ENCODE assay signal across 23 cellular contexts in genomic region chr12:50004696-50005095, GRCh38. TPM values are rescaled to one million over a fixed set of nuclear protein-coding genes. Genes with fewer than 3 reads are reported as not detected.
A peak's percentile ranks its signal among the peaks of the same experiment; 100 is the strongest.
DNase-seq lines count a peak whose midpoint lies in the region; ATAC-seq and TF ChIP-seq lines count a peak whose summit lies in the region.
"Had no signal": no experiment of that assay in that cellular context is flagged by ENCODE, and none has a peak within 500 bp of the region (broad histone marks: within the 10 kb centered on the region; RNA-seq: fewer than 3 reads in every experiment).

No MANE protein-coding gene starts in this region.

- no peaks in the 10 kb centered on the region for H3K27me3 Mint-ChIP-seq in activated T-helper 1 cell treated with anti-CD3 and anti-CD28 coated beads, Interleukin-12 subunit alpha, Interleukin-12 subunit beta, Interleukin-2, Interleukin-4 antibody, amounts not matched to agents 30 ng/mL and 10 ng/mL and 1 ng/mL, durations not matched to agents 14 hours and 24 hours and 36 hours (ENCODE audit: insufficient read depth)
- no peaks in the 10 kb centered on the region for H3K27me3 Mint-ChIP-seq in activated naive CD8-positive, alpha-beta T cell treated with anti-CD3 and anti-CD28 coated beads, Interleukin-2, amount 50 U/mL, for 24 hours
- H3K27me3 Mint-ChIP-seq in T-helper 17 cell: no peaks in the 10 kb centered on the region

- H3K27me3 ChIP-seq in esophagus muscularis mucosa: no peaks in the 10 kb centered on the region
- H3K27me3 ChIP-seq in left lung: no peaks in the 10 kb centered on the region
- H3K27me3 ChIP-seq in tibial nerve: no peaks in the 10 kb centered on the region

- peak overlapping the region; percentile 63 for H3K27ac Mint-ChIP-seq in activated T-helper 1 cell treated with anti-CD3 and anti-CD28 coated beads, Interleukin-12 subunit alpha, Interleukin-12 subunit beta, Interleukin-2, Interleukin-4 antibody, amounts not matched to agents 30 ng/mL and 10 ng/mL and 1 ng/mL, durations not matched to agents 14 hours and 24 hours and 36 hours
- no peak overlapping the region for H3K27ac Mint-ChIP-seq in activated naive CD8-positive, alpha-beta T cell treated with anti-CD3 and anti-CD28 coated beads, Interleukin-2, amount 50 U/mL, for 24 hours
- H3K27ac Mint-ChIP-seq in T-helper 17 cell: no peak overlapping the region

- TF ChIP-seq POLR2A in esophagus muscularis mucosa (IDR thresholded peaks at IDR 0.05; ENCODE audit: low read depth): no peak
- TF ChIP-seq POLR2A in tibial nerve (IDR thresholded peaks at IDR 0.05): no peak

- H3K4me3 ChIP-seq in esophagus muscularis mucosa (no peak overlapping the region), left lung (no peak overlapping the region), tibial nerve (no peak overlapping the region)
- H3K4me3 ChIP-seq: GM23248 had no signal

- H3K4me1 ChIP-seq in esophagus muscularis mucosa: peaks cover 0 to 41% (median 36%) of the 10 kb centered on the region in 4 donors
- H3K4me1 ChIP-seq in left lung: no peaks in the 10 kb centered on the region
- H3K4me1 ChIP-seq in tibial nerve: no peaks in the 10 kb centered on the region

- TF ChIP-seq CTCF in esophagus muscularis mucosa (IDR thresholded peaks at IDR 0.05) (no peak), left lung (IDR thresholded peaks at IDR 0.05) (no peak), tibial nerve (IDR thresholded peaks at IDR 0.05) (no peak)

- H3K9me3 ChIP-seq in esophagus muscularis mucosa (no peaks in the 10 kb centered on the region), left lung (no peaks in the 10 kb centered on the region), T-helper 17 cell (ENCODE audit: control insufficient read depth, low read length, poor library complexity, severe bottlenecking) (no peaks in the 10 kb centered on the region), tibial nerve (no peaks in the 10 kb centered on the region)
- H3K9me3 ChIP-seq: SK-N-SH had no signal

- peaks cover 0 to 18% (median 6%) of the 10 kb centered on the region in 4 donors for H3K36me3 ChIP-seq in esophagus muscularis mucosa
- H3K36me3 ChIP-seq in left lung: peaks cover 0 to 42% of the 10 kb centered on the region in 2 donors
- H3K36me3 ChIP-seq in tibial nerve: peaks cover 0 to 18% (median 0%) of the 10 kb centered on the region in 3 donors

- peaks cover 42% of the 10 kb centered on the region for H3K36me3 Mint-ChIP-seq in activated T-helper 1 cell treated with anti-CD3 and anti-CD28 coated beads, Interleukin-12 subunit alpha, Interleukin-12 subunit beta, Interleukin-2, Interleukin-4 antibody, amounts not matched to agents 30 ng/mL and 10 ng/mL and 1 ng/mL, durations not matched to agents 14 hours and 24 hours and 36 hours (ENCODE audit: low read depth)
- H3K36me3 Mint-ChIP-seq in activated naive CD8-positive, alpha-beta T cell treated with anti-CD3 and anti-CD28 coated beads, Interleukin-2, amount 50 U/mL, for 24 hours (ENCODE audit: low read depth): peaks cover 47% of the 10 kb centered on the region
- H3K36me3 Mint-ChIP-seq in T-helper 17 cell (ENCODE audit: low read depth): peaks cover 2% of the 10 kb centered on the region

- H3K27ac ChIP-seq in esophagus muscularis mucosa (replicated peaks in 1 of 4) (peak overlapping the region; percentile 45 to 62 (median 60)), left lung (no peak overlapping the region), substantia nigra (ENCODE audit: low read depth, low read length, poor library complexity, severe bottlenecking) (peak overlapping the region; percentile 55), tibial nerve (no peak overlapping the region)
- H3K27ac ChIP-seq: GM23248, HL-60 had no signal

- TF ChIP-seq EP300 in esophagus muscularis mucosa (IDR thresholded peaks at IDR 0.05): no peak
- TF ChIP-seq EP300 in tibial nerve (IDR thresholded peaks at IDR 0.05): no peak

- no peak for DNase-seq in activated T-helper 1 cell treated with anti-CD3 and anti-CD28 coated beads, Interleukin-12 subunit alpha, Interleukin-12 subunit beta, Interleukin-2, Interleukin-4 antibody, amounts not matched to agents 30 ng/mL and 10 ng/mL and 1 ng/mL, durations not matched to agents 14 hours and 24 hours and 36 hours (ENCODE audit: low spot score)
- DNase-seq in esophagus muscularis mucosa (ENCODE audit: extremely low spot score): peak; percentile 0
- no peak for DNase-seq in left lung
- no peak for DNase-seq in substantia nigra (lab: John Stamatoyannopoulos, UW)
- no peak for DNase-seq in activated naive CD8-positive, alpha-beta T cell treated with anti-CD3 and anti-CD28 coated beads, Interleukin-2, amount 50 U/mL, for 24 hours
- DNase-seq in T-helper 17 cell: no peak
- DNase-seq in NCI-H446 treated with DMSO at 0.1 percent for 48 hours (lab: John Stamatoyannopoulos, UW): no peak
- DNase-seq in tibial nerve (ENCODE audit: low spot score in 2 of 2): no peak
- DNase-seq: ACHN, DND-41, GDM1, GM23248, HCEC 1CT, NCI-H1436 treated with DMSO at 0.1 percent for 48 hours, NCI-H2029, NCI-H2171 treated with DMSO at 0.1 percent for 48 hours, RPMI8226, SHP77 treated with DMSO at 0.1 percent for 48 hours had no signal

- ATAC-seq in left lung (peak; percentile 86), T-helper 17 cell (no peak)
- no peak for ATAC-seq in activated naive CD8-positive, alpha-beta T cell treated with anti-CD3 and anti-CD28 coated beads, Interleukin-2, amount 50 U/mL, for 24 hours

- intact Hi-C loops in activated T-helper 1 cell treated with anti-CD3 and anti-CD28 coated beads, Interleukin-12 subunit alpha, Interleukin-12 subunit beta, Interleukin-2, Interleukin-4 antibody, amounts not matched to agents 30 ng/mL and 10 ng/mL and 1 ng/mL, durations not matched to agents 14 hours and 24 hours and 36 hours (cut with micrococcal nuclease): no loop called here
- intact Hi-C loops in esophagus muscularis mucosa (cut with DNase I) (no loop called here), left lung (cut with DNase I) (no loop called here)

- no peaks in the 10 kb centered on the region for H3K9me3 Mint-ChIP-seq in activated T-helper 1 cell treated with anti-CD3 and anti-CD28 coated beads, Interleukin-12 subunit alpha, Interleukin-12 subunit beta, Interleukin-2, Interleukin-4 antibody, amounts not matched to agents 30 ng/mL and 10 ng/mL and 1 ng/mL, durations not matched to agents 14 hours and 24 hours and 36 hours
- no peaks in the 10 kb centered on the region for H3K9me3 Mint-ChIP-seq in activated naive CD8-positive, alpha-beta T cell treated with anti-CD3 and anti-CD28 coated beads, Interleukin-2, amount 50 U/mL, for 24 hours

- peaks cover 27% of the 10 kb centered on the region for H3K4me1 Mint-ChIP-seq in activated T-helper 1 cell treated with anti-CD3 and anti-CD28 coated beads, Interleukin-12 subunit alpha, Interleukin-12 subunit beta, Interleukin-2, Interleukin-4 antibody, amounts not matched to agents 30 ng/mL and 10 ng/mL and 1 ng/mL, durations not matched to agents 14 hours and 24 hours and 36 hours (ENCODE audit: low read depth)
- peaks cover 9% of the 10 kb centered on the region for H3K4me1 Mint-ChIP-seq in activated naive CD8-positive, alpha-beta T cell treated with anti-CD3 and anti-CD28 coated beads, Interleukin-2, amount 50 U/mL, for 24 hours
- H3K4me1 Mint-ChIP-seq in T-helper 17 cell: peaks cover 9% of the 10 kb centered on the region

- H3K4me3 Mint-ChIP-seq in activated T-helper 1 cell treated with anti-CD3 and anti-CD28 coated beads, Interleukin-12 subunit alpha, Interleukin-12 subunit beta, Interleukin-2, Interleukin-4 antibody, amounts not matched to agents 30 ng/mL and 10 ng/mL and 1 ng/mL, durations not matched to agents 14 hours and 24 hours and 36 hours: no peak overlapping the region
- H3K4me3 Mint-ChIP-seq in activated naive CD8-positive, alpha-beta T cell treated with anti-CD3 and anti-CD28 coated beads, Interleukin-2, amount 50 U/mL, for 24 hours: no peak overlapping the region
- no peak overlapping the region for H3K4me3 Mint-ChIP-seq in T-helper 17 cell

RNA-seq across cellular contexts. Expression of gene RACGAP1, which starts 20.6 kb away (rescaled TPM):
- 68.1 and 71.2 TPM in 2 replicates for total RNA-seq in activated T-helper 1 cell treated with anti-CD3 and anti-CD28 coated beads, Interleukin-12 subunit alpha, Interleukin-12 subunit beta, Interleukin-2, Interleukin-4 antibody, amounts not matched to agents 30 ng/mL and 10 ng/mL and 1 ng/mL, durations not matched to agents 14 hours and 24 hours and 36 hours
- total RNA-seq in esophagus muscularis mucosa: 10 to 100 TPM; 10.5 to 13.3 (median 11.4) TPM
- 10 to 100 TPM; 20.7 to 35.9 TPM for total RNA-seq in left lung
- 1 to 10 TPM; 6.8 to 7.3 TPM for total RNA-seq in T-helper 17 cell
- 10 to 100 TPM in 2 of 4 donors, 1 to 10 TPM in 2; 6.3 to 15.1 (median 10.5) TPM for total RNA-seq in tibial nerve

RNA-seq across cellular contexts. Expression of gene AQP6, which starts 31.9 kb away (rescaled TPM):
- not detected in 2 replicates for total RNA-seq in activated T-helper 1 cell treated with anti-CD3 and anti-CD28 coated beads, Interleukin-12 subunit alpha, Interleukin-12 subunit beta, Interleukin-2, Interleukin-4 antibody, amounts not matched to agents 30 ng/mL and 10 ng/mL and 1 ng/mL, durations not matched to agents 14 hours and 24 hours and 36 hours
- total RNA-seq in esophagus muscularis mucosa (under 1 TPM in 1 of 4 donors, not detected in 3; 0.11 TPM), left lung (under 1 TPM in 1 of 2 donors, not detected in 1; 0.09 TPM), T-helper 17 cell (not detected), tibial nerve (under 1 TPM in 2 of 4 donors, not detected in 2; 0.39 to 0.63 TPM)
- total RNA-seq: GM23248, HT1080, MCF 10A had no signal

RNA-seq across cellular contexts. Expression of gene AQP5, which starts 43.0 kb away (rescaled TPM):
- not detected in 2 replicates for total RNA-seq in activated T-helper 1 cell treated with anti-CD3 and anti-CD28 coated beads, Interleukin-12 subunit alpha, Interleukin-12 subunit beta, Interleukin-2, Interleukin-4 antibody, amounts not matched to agents 30 ng/mL and 10 ng/mL and 1 ng/mL, durations not matched to agents 14 hours and 24 hours and 36 hours
- under 1 TPM in 1 of 4 donors, not detected in 3; 0.83 TPM for total RNA-seq in esophagus muscularis mucosa
- 1 to 10 TPM; 7.2 to 7.7 TPM for total RNA-seq in left lung
- not detected for total RNA-seq in T-helper 17 cell
- total RNA-seq in tibial nerve: under 1 TPM in 1 of 4 donors, not detected in 3; 0.21 TPM
- total RNA-seq: GM23248, HT1080, MCF 10A, NCI-H460 had no signal

RNA-seq across cellular contexts. Expression of gene ASIC1, which starts 52.7 kb away (rescaled TPM):
- 10.2 and 11.2 TPM in 2 replicates for total RNA-seq in activated T-helper 1 cell treated with anti-CD3 and anti-CD28 coated beads, Interleukin-12 subunit alpha, Interleukin-12 subunit beta, Interleukin-2, Interleukin-4 antibody, amounts not matched to agents 30 ng/mL and 10 ng/mL and 1 ng/mL, durations not matched to agents 14 hours and 24 hours and 36 hours
- total RNA-seq in esophagus muscularis mucosa: 1 to 10 TPM in 3 of 4 donors, under 1 TPM in 1; 0.66 to 5.6 (median 2.9) TPM
- 1 to 10 TPM; 2.1 to 2.9 TPM for total RNA-seq in left lung
- total RNA-seq in T-helper 17 cell: 1 to 10 TPM in 1 of 2 donors, under 1 TPM in 1; 0.17 to 1.1 TPM
- total RNA-seq in tibial nerve: 1 to 10 TPM in 3 of 4 donors, not detected in 1; 1.8 to 4.2 (median 2.9) TPM

RNA-seq across cellular contexts. Expression of gene AQP2, which starts 54.2 kb away (rescaled TPM):
- not detected in 2 replicates for total RNA-seq in activated T-helper 1 cell treated with anti-CD3 and anti-CD28 coated beads, Interleukin-12 subunit alpha, Interleukin-12 subunit beta, Interleukin-2, Interleukin-4 antibody, amounts not matched to agents 30 ng/mL and 10 ng/mL and 1 ng/mL, durations not matched to agents 14 hours and 24 hours and 36 hours
- total RNA-seq in esophagus muscularis mucosa (not detected), left lung (under 1 TPM in 1 of 2 donors, not detected in 1; 0.42 TPM), T-helper 17 cell (not detected), tibial nerve (not detected)
- total RNA-seq: GM23248, HT1080, MCF 10A, NCI-H460 had no signal

Comparison
In these comparisons a context has a peak if more than half of its experiments do, and no peak if none do; other contexts are left out.
1. H3K27ac ChIP-seq: peak in esophagus muscularis mucosa (4 of 4) and substantia nigra (single experiment); none in left lung (0 of 2) and tibial nerve (0 of 4).